9 cellular contexts compared by ENCODE assay signal in the genomic region with DNA sequence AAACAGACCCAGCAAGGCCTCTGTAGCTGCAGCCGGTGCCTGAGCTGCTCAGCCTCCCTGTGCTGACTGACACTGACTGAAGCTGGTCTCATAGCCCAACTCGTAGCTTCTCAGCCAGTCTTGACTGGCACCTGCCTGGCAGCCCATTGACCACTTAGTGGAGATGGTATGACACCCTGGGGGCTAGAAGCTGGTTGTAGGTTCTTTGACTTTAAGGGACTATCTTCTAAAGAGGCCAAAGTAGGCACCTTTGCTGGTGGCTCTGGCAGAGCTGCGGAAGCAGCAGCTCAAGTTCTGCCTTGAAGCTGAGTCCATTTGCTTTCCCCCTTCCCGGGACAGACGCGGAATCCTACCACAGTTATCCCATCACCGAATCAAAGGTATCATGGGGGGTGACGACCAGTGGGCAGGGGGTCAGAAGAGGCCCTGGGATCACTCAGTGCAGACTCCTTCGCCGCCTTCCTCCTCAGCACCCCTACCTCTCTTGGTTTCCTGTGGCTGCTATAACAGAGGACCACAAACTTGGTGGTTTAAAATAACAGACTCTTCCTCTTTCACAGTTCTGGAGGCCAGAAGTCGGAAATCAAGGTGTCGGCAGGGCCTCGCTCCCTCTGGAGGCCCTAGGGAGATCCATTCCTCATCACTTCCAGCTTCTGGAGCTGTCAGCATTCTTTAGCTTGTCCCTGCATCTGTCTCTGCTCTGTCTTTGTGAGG. TPM values are rescaled to one million over a fixed set of nuclear protein-coding genes. Genes with fewer than 3 reads are reported as not detected.
A peak's percentile ranks its signal among the peaks of the same experiment; 100 is the strongest.
DNase-seq lines count a peak whose midpoint lies in the region; ATAC-seq and TF ChIP-seq lines count a peak whose summit lies in the region.
"Had no signal": no experiment of that assay in that cellular context is flagged by ENCODE, and none has a peak within 500 bp of the region (broad histone marks: within the 10 kb centered on the region; RNA-seq: fewer than 3 reads in every experiment).

No MANE protein-coding gene starts in this region.

- H3K23ac ChIP-seq in IMR-90 (ENCODE audit: low read depth, low read length): no peak overlapping the region

- H3K56ac ChIP-seq in IMR-90 (ENCODE audit: extremely low read depth, insufficient read depth, low read length): no peak overlapping the region

- H3K14ac ChIP-seq in IMR-90 (replicated peaks; ENCODE audit: low read depth, low read length): no peak overlapping the region

- peak overlapping the region; percentile 90 for H3K27ac Mint-ChIP-seq in stimulated activated effector memory CD8-positive, alpha-beta T cell treated with anti-CD3 and anti-CD28 coated beads, Interleukin-12 subunit alpha, Interleukin-12 subunit beta, amount 100 ng/mL, for 72 hours

- H3K27me3 ChIP-seq in IMR-90 (ENCODE audit: control insufficient read depth, insufficient read depth, low read length) (peaks cover 11% of the 10 kb centered on the region), foreskin keratinocyte (no peaks in the 10 kb centered on the region)

- H3K36me3 ChIP-seq in IMR-90 (ENCODE audit: control insufficient read depth, insufficient read depth, low read length): no peaks in the 10 kb centered on the region

- H3K9me3 Mint-ChIP-seq in stimulated activated effector memory CD8-positive, alpha-beta T cell treated with anti-CD3 and anti-CD28 coated beads, Interleukin-12 subunit alpha, Interleukin-12 subunit beta, amount 100 ng/mL, for 72 hours: no peaks in the 10 kb centered on the region

- no peak overlapping the region for H2AK5ac ChIP-seq in IMR-90 (ENCODE audit: low read depth, low read length)

- no peak for TF ChIP-seq POLR2A in IMR-90 (IDR thresholded peaks at IDR 0.05; ENCODE audit: low read depth, low read length)

- no peak overlapping the region for H3K9ac ChIP-seq in IMR-90 (ENCODE audit: low read depth, low read length)

- in situ Hi-C loops in IMR-90 (cut with MboI; ENCODE audit: low sequenced_read_pairs): no loop called here

- H3K27ac ChIP-seq in IMR-90 (ENCODE audit: insufficient read depth, low read length) (no peak overlapping the region), RWPE1 (peak overlapping the region; percentile 99), foreskin keratinocyte (no peak overlapping the region)

- ATAC-seq in IMR-90 (ENCODE audit: low read depth) (no peak), foreskin keratinocyte (peak; percentile 43)
- ATAC-seq in stimulated activated effector memory CD8-positive, alpha-beta T cell treated with anti-CD3 and anti-CD28 coated beads, Interleukin-12 subunit alpha, Interleukin-12 subunit beta, amount 100 ng/mL, for 72 hours: peak; percentile 62

- no peak overlapping the region for H3K4ac ChIP-seq in IMR-90 (ENCODE audit: low read depth, low read length)

- TF ChIP-seq CTCF in IMR-90 (conservative IDR thresholded peaks at IDR 0.05; ENCODE audit: low read depth, low read length): no peak
- no peak for TF ChIP-seq CTCF in RWPE1 (conservative IDR thresholded peaks at IDR 0.05; ENCODE audit: low read depth)
- TF ChIP-seq CTCF in foreskin keratinocyte (conservative IDR thresholded peaks at IDR 0.05): no peak

- TF ChIP-seq RAD21 in IMR-90 (IDR thresholded peaks at IDR 0.05; ENCODE audit: low read length): no peak

- no peaks in the 10 kb centered on the region for H4K20me1 ChIP-seq in IMR-90 (ENCODE audit: insufficient read depth, low read length)

- WGBS in IMR-90 (ENCODE audit: extremely low coverage in 2 of 2, insufficient read length in 1 of 2), 2 experiments: no CpG with 5 or more reads among the region's 13 CpGs

- BruUV-seq in IMR-90 (replicated peaks; lab: Mats Ljungman, UMichigan): no TSS peak

- H2BK5ac ChIP-seq in IMR-90 (ENCODE audit: low read depth, low read length, poor library complexity, severe bottlenecking): no peak overlapping the region

- H2AFZ ChIP-seq in IMR-90 (replicated peaks; ENCODE audit: low read length, poor library complexity): no peak overlapping the region

- DNase-seq in IMR-90 (no peak), RWPE1 (ENCODE audit: low spot score) (no peak), foreskin keratinocyte (no peak), NCI-H1694 (lab: John Stamatoyannopoulos, UW) (no peak), hippocampal formation (lab: John Stamatoyannopoulos, UW) (no peak), NCI-H1105 (lab: John Stamatoyannopoulos, UW) (no peak)
- DNase-seq in stimulated activated effector memory CD8-positive, alpha-beta T cell treated with anti-CD3 and anti-CD28 coated beads, Interleukin-12 subunit alpha, Interleukin-12 subunit beta, amount 100 ng/mL, for 72 hours (ENCODE audit: low spot score in 2 of 2): no peak
- DNase-seq: activated gamma-delta T cell; NK-92 treated with Interleukin-12 subunit alpha and Interleukin-12 subunit beta, amount 100 ng/mL, for 24 hours had no signal

- no peak overlapping the region for H3K4me2 ChIP-seq in IMR-90 (ENCODE audit: low read depth, low read length)

- peaks cover 5% of the 10 kb centered on the region; the same call in 1 of the 2 replicates for H3K9me1 ChIP-seq in IMR-90 (ENCODE audit: insufficient read depth, low read length)

- H2BK120ac ChIP-seq in IMR-90 (ENCODE audit: low read depth, low read length): no peak overlapping the region

- no peak overlapping the region for H4K8ac ChIP-seq in IMR-90 (ENCODE audit: low read depth in 2 of 2, low read length in 2 of 2)

- H4K91ac ChIP-seq in IMR-90 (ENCODE audit: insufficient read depth, low read depth, low read length): no peak overlapping the region

- H3K4me3 ChIP-seq in IMR-90 (ENCODE audit: insufficient read depth, low read depth, low read length): no peak overlapping the region

- intact Hi-C loops in IMR-90 (cut with micrococcal nuclease): no loop called here

- H3K9me3 ChIP-seq in IMR-90 (ENCODE audit: control insufficient read depth, insufficient read depth, low read length): no peaks in the 10 kb centered on the region

- no peaks in the 10 kb centered on the region for H3K4me1 ChIP-seq in IMR-90 (ENCODE audit: control insufficient read depth, insufficient read depth, low read length)
- peaks cover 14% of the 10 kb centered on the region for H3K4me1 ChIP-seq in foreskin keratinocyte

- no peak overlapping the region for H2BK15ac ChIP-seq in IMR-90 (ENCODE audit: low read depth, low read length)

- no peak overlapping the region for H2BK20ac ChIP-seq in IMR-90 (ENCODE audit: low read depth, low read length)

- peak overlapping the region; percentile 48 for H2AK9ac ChIP-seq in IMR-90 (replicated peaks; ENCODE audit: low read depth, low read length, poor library complexity)

- H3K4me3 Mint-ChIP-seq in stimulated activated effector memory CD8-positive, alpha-beta T cell treated with anti-CD3 and anti-CD28 coated beads, Interleukin-12 subunit alpha, Interleukin-12 subunit beta, amount 100 ng/mL, for 72 hours: peak overlapping the region; percentile 49

- H3K18ac ChIP-seq in IMR-90 (ENCODE audit: low read depth, low read length): no peak overlapping the region

- dilution Hi-C loops in IMR-90 (cut with HindIII; ENCODE audit: low sequenced_read_pairs, unreplicated experiment): no loop called here

- H4K5ac ChIP-seq in IMR-90 (ENCODE audit: low read depth, low read length): no peak overlapping the region

- H3K36me3 Mint-ChIP-seq in stimulated activated effector memory CD8-positive, alpha-beta T cell treated with anti-CD3 and anti-CD28 coated beads, Interleukin-12 subunit alpha, Interleukin-12 subunit beta, amount 100 ng/mL, for 72 hours: no peaks in the 10 kb centered on the region

- H3K4me1 Mint-ChIP-seq in stimulated activated effector memory CD8-positive, alpha-beta T cell treated with anti-CD3 and anti-CD28 coated beads, Interleukin-12 subunit alpha, Interleukin-12 subunit beta, amount 100 ng/mL, for 72 hours: peaks cover 51% of the 10 kb centered on the region

- CTCF ChIA-PET in IMR-90 (lab: Yijun Ruan, JAX) (no interaction called here), RWPE1 (lab: Yijun Ruan, JAX) (interaction anchor here (0.6 to 0.7 kb wide), 2 partner anchors 58 to 626 kb away, joined by 3 to 4 read pairs; no protein-coding TSS in a partner anchor)

- POLR2A ChIA-PET in IMR-90 (lab: Charles Lee; ENCODE audit: unreplicated experiment) (no interaction called here), RWPE1 (lab: Yijun Ruan, JAX; ENCODE audit: low non-redundant PET) (interaction anchor here (1.2 to 1.4 kb wide), 2 partner anchors 13 to 14 kb away, joined by 4 to 8 read pairs; a partner anchor contains a TSS)

- H3K79me1 ChIP-seq in IMR-90 (ENCODE audit: low read depth in 1 of 2, low read length in 2 of 2): no peaks in the 10 kb centered on the region

TF ChIP-seq in IMR-90, 13 proteins besides CTCF, POLR2A, EP300 and RAD21 (continues in another document):
- no peak for TF ChIP-seq MAFK (IDR thresholded peaks at IDR 0.05; ENCODE audit: low read depth, low read length)
- TF ChIP-seq BHLHE40 (IDR thresholded peaks at IDR 0.05; ENCODE audit: low read depth, low read length): no peak
- TF ChIP-seq RFX5 (IDR thresholded peaks at IDR 0.05; ENCODE audit: low read depth, low read length): no peak
- TF ChIP-seq, protein P1, sequence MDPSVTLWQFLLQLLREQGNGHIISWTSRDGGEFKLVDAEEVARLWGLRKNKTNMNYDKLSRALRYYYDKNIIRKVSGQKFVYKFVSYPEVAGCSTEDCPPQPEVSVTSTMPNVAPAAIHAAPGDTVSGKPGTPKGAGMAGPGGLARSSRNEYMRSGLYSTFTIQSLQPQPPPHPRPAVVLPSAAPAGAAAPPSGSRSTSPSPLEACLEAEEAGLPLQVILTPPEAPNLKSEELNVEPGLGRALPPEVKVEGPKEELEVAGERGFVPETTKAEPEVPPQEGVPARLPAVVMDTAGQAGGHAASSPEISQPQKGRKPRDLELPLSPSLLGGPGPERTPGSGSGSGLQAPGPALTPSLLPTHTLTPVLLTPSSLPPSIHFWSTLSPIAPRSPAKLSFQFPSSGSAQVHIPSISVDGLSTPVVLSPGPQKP (IDR thresholded peaks at IDR 0.05; ENCODE audit: borderline replicate concordance, low read depth, low read length): no peak
- TF ChIP-seq, protein P2, sequence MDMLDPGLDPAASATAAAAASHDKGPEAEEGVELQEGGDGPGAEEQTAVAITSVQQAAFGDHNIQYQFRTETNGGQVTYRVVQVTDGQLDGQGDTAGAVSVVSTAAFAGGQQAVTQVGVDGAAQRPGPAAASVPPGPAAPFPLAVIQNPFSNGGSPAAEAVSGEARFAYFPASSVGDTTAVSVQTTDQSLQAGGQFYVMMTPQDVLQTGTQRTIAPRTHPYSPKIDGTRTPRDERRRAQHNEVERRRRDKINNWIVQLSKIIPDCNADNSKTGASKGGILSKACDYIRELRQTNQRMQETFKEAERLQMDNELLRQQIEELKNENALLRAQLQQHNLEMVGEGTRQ (IDR thresholded peaks at IDR 0.05; ENCODE audit: low read depth, low read length): no peak
- no peak for TF ChIP-seq MXI1 (IDR thresholded peaks at IDR 0.05; ENCODE audit: borderline replicate concordance, low read depth, low read length)
- TF ChIP-seq NFE2L2 (IDR thresholded peaks at IDR 0.05; ENCODE audit: low read depth, low read length): no peak
- TF ChIP-seq MAZ (IDR thresholded peaks at IDR 0.05; ENCODE audit: borderline replicate concordance, low read depth, low read length): no peak

RNA-seq across cellular contexts. Expression of a gene that starts 13.8 kb away (rescaled TPM):
- 31.4 and 32.2 TPM in 2 replicates for total RNA-seq in IMR-90 (2012; rRNA removed)
- 46.3 and 51.1 TPM in 2 replicates for polyA plus RNA-seq in IMR-90 (2012; rRNA removed)
- polyA plus RNA-seq in IMR-90 (2012; cell fraction: cytosol; rRNA removed): 52.1 and 52.3 TPM in 2 replicates
- 91.1 and 119 TPM in 2 replicates for polyA plus RNA-seq in IMR-90 (2012; cell fraction: nucleus; rRNA removed; ENCODE audit: low replicate concordance)
- total RNA-seq in foreskin keratinocyte: 35.6 and 38.5 TPM in 2 replicates
- polyA plus RNA-seq in foreskin keratinocyte: 13.6 and 16.9 TPM in 2 replicates
